ENCODE assay signal across 1 cellular context in the genomic region with DNA sequence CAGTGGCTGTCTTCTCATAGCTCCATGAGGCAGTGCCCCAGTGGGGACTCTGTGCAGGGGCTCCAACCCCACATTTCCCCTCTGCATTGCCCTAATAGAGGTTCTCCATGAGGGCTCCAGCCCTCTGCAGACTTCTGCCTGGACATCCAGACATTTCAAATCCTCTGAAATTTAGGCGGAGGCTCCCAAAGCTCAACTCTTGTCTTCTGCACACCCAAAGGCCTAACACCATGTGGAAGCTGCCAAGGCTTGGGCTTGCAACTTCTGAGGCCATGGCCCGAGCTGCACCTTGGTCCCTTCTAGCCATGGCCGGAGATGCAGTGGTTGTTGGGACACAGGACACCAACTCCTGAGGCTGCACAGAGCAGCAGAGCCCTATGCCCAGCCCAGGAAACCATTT.
TF ChIP-seq lines count a peak whose summit lies in the region.

No MANE protein-coding gene starts in this region.

TF ChIP-seq in K562, 482 proteins besides CTCF, POLR2A, EP300 and RAD21:
- TF ChIP-seq ZNF551 (CRISPR knock-in tag; IDR thresholded peaks at IDR 0.05) = no peak
- TF ChIP-seq CBX5 (IDR thresholded peaks at IDR 0.05; ENCODE audit: borderline replicate concordance, low read depth) = peak; percentile 82; the same call in 1 of the 2 replicates
- peak; percentile 92 for TF ChIP-seq TRIM28 (IDR thresholded peaks at IDR 0.05)
- 0 out of 2 replicates have a peak, but pooled peaks have one; percentile 42 for TF ChIP-seq CBX1 (IDR thresholded peaks at IDR 0.05; ENCODE audit: low read depth)
- TF ChIP-seq, protein P1, sequence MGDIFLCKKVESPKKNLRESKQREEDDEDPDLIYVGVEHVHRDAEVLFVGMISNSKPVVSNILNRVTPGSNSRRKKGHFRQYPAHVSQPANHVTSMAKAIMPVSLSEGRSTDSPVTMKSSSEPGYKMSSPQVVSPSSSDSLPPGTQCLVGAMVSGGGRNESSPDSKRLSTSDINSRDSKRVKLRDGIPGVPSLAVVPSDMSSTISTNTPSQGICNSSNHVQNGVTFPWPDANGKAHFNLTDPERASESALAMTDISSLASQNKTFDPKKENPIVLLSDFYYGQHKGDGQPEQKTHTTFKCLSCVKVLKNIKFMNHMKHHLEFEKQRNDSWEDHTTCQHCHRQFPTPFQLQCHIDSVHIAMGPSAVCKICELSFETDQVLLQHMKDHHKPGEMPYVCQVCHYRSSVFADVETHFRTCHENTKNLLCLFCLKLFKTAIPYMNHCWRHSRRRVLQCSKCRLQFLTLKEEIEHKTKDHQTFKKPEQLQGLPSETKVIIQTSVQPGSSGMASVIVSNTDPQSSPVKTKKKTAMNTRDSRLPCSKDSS (IDR thresholded peaks at IDR 0.05; ENCODE audit: low read depth, partially characterized antibody) = peak; percentile 66
- TF ChIP-seq SRSF1 (IDR thresholded peaks at IDR 0.05; ENCODE audit: low read depth, low read length) = no peak
- no peak for TF ChIP-seq RNF2 (IDR thresholded peaks at IDR 0.05)
- TF ChIP-seq HMG20B (CRISPR knock-in tag; IDR thresholded peaks at IDR 0.05) = no peak
- TF ChIP-seq ZFP36 (IDR thresholded peaks at IDR 0.05; ENCODE audit: low read depth, low read length, partially characterized antibody) = peak; percentile 67
- TF ChIP-seq TRIM24 (IDR thresholded peaks at IDR 0.05) = peak in 1 of 2 experiments; percentile 67; a peak in 2 of 4 replicates
- TF ChIP-seq CBX3 (IDR thresholded peaks at IDR 0.05; ENCODE audit: borderline replicate concordance in 1 of 2, low read length in 2 of 2) = peak in 1 of 2 experiments; percentile 89; a peak in 2 of 3 replicates
